Comparison of ENCODE assay signal across 11 cellular contexts in the genomic region with DNA sequence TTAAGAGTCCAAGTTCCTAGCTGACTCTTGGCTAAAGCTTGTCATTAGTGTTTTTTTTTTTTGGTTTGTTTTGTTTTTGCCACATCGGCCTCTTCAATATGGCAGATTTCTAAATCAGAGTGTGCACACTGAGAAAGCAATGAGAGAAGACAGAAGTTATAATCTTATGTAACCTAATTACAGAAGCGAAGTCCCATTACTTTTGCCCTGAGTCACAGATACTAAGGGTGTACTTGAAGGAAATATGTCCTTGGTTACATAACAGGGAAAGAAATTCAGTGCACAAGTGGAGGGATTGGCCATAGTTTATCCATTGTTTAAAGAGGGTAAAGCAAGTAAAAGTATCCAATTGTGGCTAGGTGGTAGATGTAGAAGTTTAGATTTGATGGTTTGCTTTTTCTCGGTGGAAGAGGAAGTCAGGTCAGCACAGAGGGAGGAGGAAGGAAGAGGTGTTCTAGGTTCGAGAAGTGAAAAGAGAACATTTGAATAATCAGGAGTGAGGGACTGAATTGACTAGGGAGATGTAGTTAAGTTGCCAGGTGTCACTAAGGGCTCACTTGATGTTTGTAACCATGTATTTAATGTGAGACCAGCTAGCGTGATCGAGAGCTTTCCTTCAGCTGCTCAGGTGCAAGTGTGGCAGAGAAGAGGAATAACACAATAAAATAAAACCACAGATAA. TPM values are rescaled to one million over a fixed set of nuclear protein-coding genes. Genes with fewer than 3 reads are reported as not detected.
DNase-seq lines count a peak whose midpoint lies in the region; ATAC-seq and TF ChIP-seq lines count a peak whose summit lies in the region.
"Had no signal": no experiment of that assay in that cellular context is flagged by ENCODE, and none has a peak within 500 bp of the region (broad histone marks: within the 10 kb centered on the region; RNA-seq: fewer than 3 reads in every experiment).

No MANE protein-coding gene starts in this region.

- CTCF ChIA-PET in A673 (lab: Charles Lee), result no interaction called here

- H3K9me3 ChIP-seq in vagina, result no peaks in the 10 kb centered on the region
- H3K9me3 ChIP-seq in breast epithelium, result peaks cover 0 to 11% of the 10 kb centered on the region in 2 donors
- no peaks in the 10 kb centered on the region for H3K9me3 ChIP-seq in A673 (ENCODE audit: low read depth, low read length, poor library complexity, severe bottlenecking)

- POLR2A ChIA-PET in A673 (lab: Charles Lee; ENCODE audit: low non-redundant PET), result no interaction called here

- no peak for TF ChIP-seq CTCF in vagina (IDR thresholded peaks at IDR 0.05)
- no peak for TF ChIP-seq CTCF in breast epithelium (IDR thresholded peaks at IDR 0.05)
- no peak for TF ChIP-seq CTCF in A673 (conservative IDR thresholded peaks at IDR 0.05; ENCODE audit: low read depth, low read length)

- H3K27me3 ChIP-seq in vagina (no peaks in the 10 kb centered on the region), breast epithelium (no peaks in the 10 kb centered on the region), A673 (replicated peaks; ENCODE audit: insufficient read depth, low read depth, low read length, poor library complexity) (no peaks in the 10 kb centered on the region)
- H3K27me3 ChIP-seq: stomach had no signal

- intact Hi-C loops in vagina (cut with DNase I) (no loop called here), breast epithelium (cut with DNase I; ENCODE audit: low total_unique reads) (no loop called here), A673 (cut with micrococcal nuclease; ENCODE audit: unreplicated experiment) (no loop called here)

- H3K27ac ChIP-seq in vagina (no peak overlapping the region), breast epithelium (no peak overlapping the region), A673 (ENCODE audit: low read depth, low read length, poor library complexity, severe bottlenecking) (no peak overlapping the region)
- H3K27ac ChIP-seq: stomach had no signal

- H3K4me3 ChIP-seq in vagina, result no peak overlapping the region
- no peak overlapping the region for H3K4me3 ChIP-seq in breast epithelium
- H3K4me3 ChIP-seq in A673 (ENCODE audit: low read depth, low read length, poor library complexity, severe bottlenecking), result no peak overlapping the region
- H3K4me3 ChIP-seq: stomach had no signal

- H3K4me1 ChIP-seq in vagina (no peaks in the 10 kb centered on the region), breast epithelium (no peaks in the 10 kb centered on the region), A673 (ENCODE audit: insufficient read depth, low read length, poor library complexity, severe bottlenecking) (no peaks in the 10 kb centered on the region)
- H3K4me1 ChIP-seq: stomach had no signal

- BruUV-seq in A673 (replicated peaks; lab: Mats Ljungman, UMichigan), result no TSS peak

- peak; percentile 90 for ATAC-seq in GM19043 (IDR thresholded peaks at IDR 0.05; ENCODE audit: low read depth, unreplicated experiment)
- ATAC-seq in HG02798 (IDR thresholded peaks at IDR 0.05; ENCODE audit: poor library complexity, unreplicated experiment), result peak; percentile 82

- TF ChIP-seq POLR2A in vagina (IDR thresholded peaks at IDR 0.05) (no peak), breast epithelium (IDR thresholded peaks at IDR 0.05) (no peak)

- no peaks in the 10 kb centered on the region for H3K36me3 ChIP-seq in vagina
- no peaks in the 10 kb centered on the region for H3K36me3 ChIP-seq in breast epithelium
- H3K36me3 ChIP-seq in A673 (ENCODE audit: insufficient read depth, low read length, poor library complexity, severe bottlenecking), result no peaks in the 10 kb centered on the region

- DNase-seq in CD1c-positive myeloid dendritic cell (ENCODE audit: extremely low spot score) (peak; percentile 44), NOMO-1 (lab: John Stamatoyannopoulos, UW; ENCODE audit: unreplicated experiment in 2 of 2) (peak; percentile 58 to 88), vagina (ENCODE audit: extremely low spot score in 2 of 2) (no peak), putamen (ENCODE audit: low spot score) (no peak), breast epithelium (ENCODE audit: low spot score in 2 of 2) (no peak), A673 (ENCODE audit: low spot score) (no peak)
- DNase-seq: endodermal cell, NCI-H774, stomach had no signal

RNA-seq across cellular contexts. Expression of a gene that starts 12.2 kb away (rescaled TPM):
- 18.9 TPM for total RNA-seq in vagina
- 10 to 100 TPM; 10.9 to 23.4 (median 20.6) TPM for total RNA-seq in breast epithelium
- 37.8 TPM in 2 replicates for total RNA-seq in A673 (2021)

Comparison
In these comparisons a context has a peak if more than half of its experiments do, and no peak if none do; other contexts are left out.
1. DNase-seq: peak in CD1c-positive myeloid dendritic cell (single experiment) and NOMO-1 (2 of 2); none in vagina (0 of 2), putamen (single experiment), breast epithelium (0 of 2) and A673 (single experiment).